In the genomic region with DNA sequence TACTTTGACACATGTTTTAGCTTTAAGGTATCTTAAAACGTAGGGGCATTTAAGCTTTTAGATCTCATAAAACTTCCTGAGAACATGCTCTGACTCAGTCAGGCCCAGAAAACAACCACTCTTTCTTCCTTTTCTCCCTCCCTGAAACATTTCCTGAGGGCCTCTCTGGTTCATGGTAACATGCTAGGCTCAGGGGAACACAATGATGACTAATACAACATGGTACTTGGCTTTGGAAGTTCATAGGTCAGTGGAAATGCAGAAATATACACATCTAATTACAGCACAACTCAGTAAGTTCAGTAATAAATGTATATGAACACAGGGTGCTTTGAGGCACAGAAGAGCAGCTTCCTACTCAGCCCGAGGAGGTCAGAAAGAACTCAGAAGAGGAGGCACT, we compare ENCODE assay signal across 23 cellular contexts.
"Had no signal": no experiment of that assay in that cellular context is flagged by ENCODE, and none has a peak within 500 bp of the region (broad histone marks: within the 10 kb centered on the region; RNA-seq: fewer than 3 reads in every experiment).

No MANE protein-coding gene starts in this region.

- H3K4me1 ChIP-seq: body of pancreas, gastroesophageal sphincter, heart right ventricle, left lung, right atrium auricular region had no signal

- ATAC-seq: body of pancreas, gastroesophageal sphincter, heart right ventricle, left lung, natural killer cell had no signal

- H3K36me3 Mint-ChIP-seq: activated naive CD8-positive, alpha-beta T cell had no signal

- H3K27ac ChIP-seq: body of pancreas, epithelial cell of prostate, gastroesophageal sphincter, heart right ventricle, left lung, right atrium auricular region, tibial nerve had no signal

- FAIRE-seq: small intestine had no signal

- H3K36me3 ChIP-seq: gastroesophageal sphincter, heart right ventricle, left lung, right atrium auricular region, tibial nerve had no signal

- H3K4me1 Mint-ChIP-seq: central memory CD8-positive, alpha-beta T cell; natural killer cell had no signal

- H3K27ac Mint-ChIP-seq: activated naive CD8-positive, alpha-beta T cell; natural killer cell; progenitor cell of endocrine pancreas had no signal

- H3K9me3 ChIP-seq: body of pancreas, gastroesophageal sphincter, heart right ventricle, left lung, right atrium auricular region, tibial nerve had no signal

- H3K27me3 Mint-ChIP-seq: activated naive CD8-positive, alpha-beta T cell; central memory CD8-positive, alpha-beta T cell; progenitor cell of endocrine pancreas had no signal

- H3K27me3 ChIP-seq: body of pancreas, gastroesophageal sphincter, heart right ventricle, left lung, right atrium auricular region, tibial nerve had no signal

- H3K4me3 Mint-ChIP-seq: activated naive CD8-positive, alpha-beta T cell; central memory CD8-positive, alpha-beta T cell; natural killer cell had no signal

- H3K4me3 ChIP-seq: body of pancreas, gastroesophageal sphincter, heart right ventricle, left lung, right atrium auricular region, tibial nerve had no signal

- DNase-seq: activated CD4-positive, alpha-beta T cell treated with anti-CD3 and anti-CD28 coated beads, Interleukin-2, amount 50 U/mL, for 1 hour; activated CD8-positive, alpha-beta memory T cell treated with anti-CD3 and anti-CD28 coated beads for 24 hours; activated gamma-delta T cell treated with Interleukin-2 at 50 U/mL for 16 hours; amygdala; body of pancreas; cortex of kidney; effector memory CD4-positive, alpha-beta T cell; heart right ventricle; islet precursor cell; left lung; natural killer cell; occipital lobe; small intestine; stimulated activated CD4-positive, alpha-beta T cell treated with anti-CD3 and anti-CD28 coated beads, Interleukin-4, amount 100 ng/mL, for 24 hours; stimulated activated naive CD4-positive, alpha-beta T cell; substantia nigra had no signal
